ENCODE assay signal across 2 cellular contexts in the genomic region with DNA sequence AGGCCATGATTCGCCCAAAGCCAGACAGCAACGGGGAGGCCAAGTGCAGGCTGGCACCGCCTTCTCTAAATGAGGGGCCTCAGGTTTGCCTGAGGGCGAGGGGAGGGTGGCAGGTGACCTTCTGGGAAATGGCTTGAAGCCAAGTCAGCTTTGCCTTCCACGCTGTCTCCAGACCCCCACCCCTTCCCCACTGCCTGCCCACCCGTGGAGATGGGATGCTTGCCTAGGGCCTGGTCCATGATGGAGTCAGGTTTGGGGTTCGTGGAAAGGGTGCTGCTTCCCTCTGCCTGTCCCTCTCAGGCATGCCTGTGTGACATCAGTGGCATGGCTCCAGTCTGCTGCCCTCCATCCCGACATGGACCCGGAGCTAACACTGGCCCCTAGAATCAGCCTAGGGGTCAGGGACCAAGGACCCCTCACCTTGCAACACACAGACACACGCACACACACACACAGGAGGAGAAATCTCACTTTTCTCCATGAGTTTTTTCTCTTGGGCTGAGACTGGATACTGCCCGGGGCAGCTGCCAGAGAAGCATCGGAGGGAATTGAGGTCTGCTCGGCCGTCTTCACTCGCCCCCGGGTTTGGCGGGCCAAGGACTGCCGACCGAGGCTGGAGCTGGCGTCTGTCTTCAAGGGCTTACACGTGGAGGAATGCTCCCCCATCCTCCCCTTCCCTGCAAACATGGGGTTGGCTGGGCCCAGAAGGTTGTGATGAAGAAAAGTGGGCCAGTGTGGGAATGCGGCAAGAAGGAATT.
TF ChIP-seq lines count a peak whose summit lies in the region.

No MANE protein-coding gene starts in this region.

TF ChIP-seq in H1, 55 proteins besides CTCF, POLR2A, EP300 and RAD21:
- TF ChIP-seq BRCA1 (IDR thresholded peaks at IDR 0.05; ENCODE audit: low read depth, low read length) (no peak), MAFK (IDR thresholded peaks at IDR 0.05; ENCODE audit: low read depth, low read length) (no peak), CTBP2 (IDR thresholded peaks at IDR 0.05; ENCODE audit: borderline replicate concordance, insufficient read depth, insufficient read length, low read length) (no peak), EGR1 (IDR thresholded peaks at IDR 0.05; ENCODE audit: borderline replicate concordance, low read depth, low read length) (no peak)
- TF ChIP-seq, protein P1, sequence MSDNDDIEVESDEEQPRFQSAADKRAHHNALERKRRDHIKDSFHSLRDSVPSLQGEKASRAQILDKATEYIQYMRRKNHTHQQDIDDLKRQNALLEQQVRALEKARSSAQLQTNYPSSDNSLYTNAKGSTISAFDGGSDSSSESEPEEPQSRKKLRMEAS (IDR thresholded peaks at IDR 0.05) = peak; percentile 80; the same call in 1 of the 2 replicates
- TF ChIP-seq, protein P2, sequence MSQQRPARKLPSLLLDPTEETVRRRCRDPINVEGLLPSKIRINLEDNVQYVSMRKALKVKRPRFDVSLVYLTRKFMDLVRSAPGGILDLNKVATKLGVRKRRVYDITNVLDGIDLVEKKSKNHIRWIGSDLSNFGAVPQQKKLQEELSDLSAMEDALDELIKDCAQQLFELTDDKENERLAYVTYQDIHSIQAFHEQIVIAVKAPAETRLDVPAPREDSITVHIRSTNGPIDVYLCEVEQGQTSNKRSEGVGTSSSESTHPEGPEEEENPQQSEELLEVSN (IDR thresholded peaks at IDR 0.05) = peak; percentile 84; the same call in 1 of the 2 replicates

TF ChIP-seq in liver, 16 proteins besides CTCF, POLR2A, EP300 and RAD21:
- TF ChIP-seq FOXA2 (IDR thresholded peaks at IDR 0.05) (no peak), FOXA1 (IDR thresholded peaks at IDR 0.05) (no peak), JUND (IDR thresholded peaks at IDR 0.05) (no peak), NR2F2 (IDR thresholded peaks at IDR 0.05) (no peak), HNF4A (conservative IDR thresholded peaks at IDR 0.05) (no peak), YY1 (IDR thresholded peaks at IDR 0.05) (no peak), TAF1 (conservative IDR thresholded peaks at IDR 0.05) (no peak), SP1 (IDR thresholded peaks at IDR 0.05) (no peak), RXRA (IDR thresholded peaks at IDR 0.05) (no peak)
- TF ChIP-seq, protein P3, sequence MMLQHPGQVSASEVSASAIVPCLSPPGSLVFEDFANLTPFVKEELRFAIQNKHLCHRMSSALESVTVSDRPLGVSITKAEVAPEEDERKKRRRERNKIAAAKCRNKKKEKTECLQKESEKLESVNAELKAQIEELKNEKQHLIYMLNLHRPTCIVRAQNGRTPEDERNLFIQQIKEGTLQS (IDR thresholded peaks at IDR 0.05) = no peak
- TF ChIP-seq, protein P1 (IDR thresholded peaks at IDR 0.05) = no peak
